ENCODE assay signal across 19 cellular contexts in the genomic region with DNA sequence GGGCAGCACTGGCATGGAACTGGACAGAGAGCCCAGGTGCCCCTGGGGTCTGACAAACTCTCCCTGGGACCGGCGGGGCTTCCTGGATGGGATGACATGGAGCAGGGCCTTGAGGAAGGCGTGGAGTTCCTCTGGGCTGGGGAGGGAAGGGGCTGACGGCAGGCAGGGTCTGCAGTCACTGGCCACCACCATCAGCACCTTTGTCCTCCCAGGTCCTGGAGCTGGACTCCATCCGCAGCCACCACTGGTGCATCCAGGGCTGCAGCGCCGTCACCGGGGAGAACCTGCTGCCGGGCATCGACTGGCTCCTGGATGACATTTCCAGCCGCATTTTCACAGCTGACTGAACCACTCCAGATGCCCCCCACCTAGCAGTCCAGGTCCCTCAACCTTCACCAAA. TPM values are rescaled to one million over a fixed set of nuclear protein-coding genes. Genes with fewer than 3 reads are reported as not detected.
DNase-seq lines count a peak whose midpoint lies in the region; ATAC-seq and TF ChIP-seq lines count a peak whose summit lies in the region.
"Had no signal": no experiment of that assay in that cellular context is flagged by ENCODE, and none has a peak within 500 bp of the region (broad histone marks: within the 10 kb centered on the region; RNA-seq: fewer than 3 reads in every experiment).

No MANE protein-coding gene starts in this region.

- intact Hi-C loops in Right ventricle myocardium inferior (cut with DNase I) (no loop called here), Right ventricle myocardium superior (cut with DNase I) (no loop called here)

- no peak overlapping the region for H3K27ac ChIP-seq in osteoblast (ENCODE audit: low read depth, low read length)
- H3K27ac ChIP-seq: C4-2B, GM23248, HL-60 had no signal

- no peaks in the 10 kb centered on the region for H4K20me1 ChIP-seq in osteoblast (ENCODE audit: insufficient read depth, low read length)

- H3K79me2 ChIP-seq in osteoblast (ENCODE audit: insufficient read depth, low read length) = peaks cover 4% of the 10 kb centered on the region

- H3K27me3 Mint-ChIP-seq in chondrocyte (ENCODE audit: low read depth) = no peaks in the 10 kb centered on the region
- no peaks in the 10 kb centered on the region for H3K27me3 Mint-ChIP-seq in stimulated activated memory B cell treated with anti-CD40 and anti-IgM and Interleukin-4, amounts not matched to agents 10 μg/mL and 1 μg/mL and 100 μg/mL, for 72 hours
- H3K27me3 Mint-ChIP-seq: B cell; CD4-positive, alpha-beta T cell had no signal

- H3K4me2 ChIP-seq in osteoblast (ENCODE audit: insufficient read depth, low read length) = no peak overlapping the region

- no peaks in the 10 kb centered on the region for H3K27me3 ChIP-seq in osteoblast (ENCODE audit: insufficient read depth, low read length)

- H3K36me3 Mint-ChIP-seq in chondrocyte (ENCODE audit: low read depth) = peaks cover 15% of the 10 kb centered on the region
- peaks cover 31% of the 10 kb centered on the region for H3K36me3 Mint-ChIP-seq in stimulated activated memory B cell treated with anti-CD40 and anti-IgM and Interleukin-4, amounts not matched to agents 10 μg/mL and 1 μg/mL and 100 μg/mL, for 72 hours

- DNase-seq in Right ventricle myocardium inferior (ENCODE audit: missing footprints) = peak; percentile 20
- DNase-seq in Right ventricle myocardium superior = no peak
- DNase-seq in chondrocyte (ENCODE audit: low spot score) = peak; percentile 62
- DNase-seq in osteoblast (ENCODE audit: insufficient read length, low spot score, missing footprints) = peak; percentile 44
- no peak for DNase-seq in HCEC 1CT
- DNase-seq: 8988T; Caco-2; CD4-positive, alpha-beta T cell; GM23248; IMR-90; KBM-7 had no signal

- no peak overlapping the region for H2AFZ ChIP-seq in osteoblast (ENCODE audit: low read length)
- H2AFZ ChIP-seq: GM23248 had no signal

- H3K4me3 Mint-ChIP-seq in chondrocyte (ENCODE audit: unreplicated experiment) = no peak overlapping the region
- no peak overlapping the region for H3K4me3 Mint-ChIP-seq in stimulated activated memory B cell treated with anti-CD40 and anti-IgM and Interleukin-4, amounts not matched to agents 10 μg/mL and 1 μg/mL and 100 μg/mL, for 72 hours
- H3K4me3 Mint-ChIP-seq: B cell; CD4-positive, alpha-beta T cell had no signal

- H3K4me1 Mint-ChIP-seq in chondrocyte (ENCODE audit: low read depth) = no peaks in the 10 kb centered on the region
- H3K4me1 Mint-ChIP-seq in stimulated activated memory B cell treated with anti-CD40 and anti-IgM and Interleukin-4, amounts not matched to agents 10 μg/mL and 1 μg/mL and 100 μg/mL, for 72 hours = peaks cover 11% of the 10 kb centered on the region

- no peaks in the 10 kb centered on the region for H3K9me3 Mint-ChIP-seq in chondrocyte (ENCODE audit: low read depth)
- no peaks in the 10 kb centered on the region for H3K9me3 Mint-ChIP-seq in stimulated activated memory B cell treated with anti-CD40 and anti-IgM and Interleukin-4, amounts not matched to agents 10 μg/mL and 1 μg/mL and 100 μg/mL, for 72 hours
- H3K9me3 Mint-ChIP-seq: CD4-positive, alpha-beta T cell had no signal

- H3K4me3 ChIP-seq in osteoblast (ENCODE audit: insufficient read depth, low read length) = no peak overlapping the region
- H3K4me3 ChIP-seq: GM23248, HAP-1 had no signal

- ATAC-seq in Right ventricle myocardium inferior (no peak), Right ventricle myocardium superior (ENCODE audit: poor library complexity) (no peak)
- no peak for ATAC-seq in stimulated activated memory B cell treated with anti-CD40 and anti-IgM and Interleukin-4, amounts not matched to agents 10 μg/mL and 1 μg/mL and 100 μg/mL, for 72 hours

- peaks cover 19% of the 10 kb centered on the region for H3K36me3 ChIP-seq in osteoblast (ENCODE audit: insufficient read depth, low read length)

- TF ChIP-seq CTCF in chondrocyte (IDR thresholded peaks at IDR 0.05) (no peak), osteoblast (IDR thresholded peaks at IDR 0.05; ENCODE audit: extremely low read depth, low read depth, low read length) (no peak)

- no peaks in the 10 kb centered on the region for H3K9me3 ChIP-seq in osteoblast (ENCODE audit: low read depth, low read length)
- H3K9me3 ChIP-seq: Caco-2, HAP-1 had no signal

- H3K4me1 ChIP-seq in osteoblast (ENCODE audit: insufficient read depth, low read length) = no peaks in the 10 kb centered on the region
- H3K4me1 ChIP-seq: Caco-2, HAP-1 had no signal

- no peak overlapping the region for H3K27ac Mint-ChIP-seq in chondrocyte (ENCODE audit: unreplicated experiment)
- H3K27ac Mint-ChIP-seq in stimulated activated memory B cell treated with anti-CD40 and anti-IgM and Interleukin-4, amounts not matched to agents 10 μg/mL and 1 μg/mL and 100 μg/mL, for 72 hours = no peak overlapping the region
- H3K27ac Mint-ChIP-seq: B cell; CD4-positive, alpha-beta T cell had no signal

RNA-seq across cellular contexts. Expression of gene SNX15, which starts 5.7 kb away (rescaled TPM):
- total RNA-seq in Right ventricle myocardium inferior (18.3 TPM), Right ventricle myocardium superior (18.0 TPM), chondrocyte (21.0 to 26.1 TPM (median 24.9 TPM) in 3 replicates), osteoblast (12.3 and 13.0 TPM in 2 replicates)

RNA-seq across cellular contexts. Expression of gene ARL2, which starts 7.5 kb away (rescaled TPM):
- total RNA-seq in Right ventricle myocardium inferior (131 TPM), Right ventricle myocardium superior (126 TPM), chondrocyte (80.1 to 85.5 TPM (median 83.7 TPM) in 3 replicates), osteoblast (66.3 and 78.5 TPM in 2 replicates)

RNA-seq across cellular contexts. Expression of gene SAC3D1, which starts 19.5 kb away (rescaled TPM):
- total RNA-seq in Right ventricle myocardium inferior (7.5 TPM), Right ventricle myocardium superior (7.8 TPM), chondrocyte (13.1 to 18.2 TPM (median 14.3 TPM) in 3 replicates), osteoblast (7.6 and 9.7 TPM in 2 replicates)

RNA-seq across cellular contexts. Expression of gene BATF2, which starts 24.7 kb away (rescaled TPM):
- total RNA-seq in Right ventricle myocardium inferior = 1.5 TPM
- total RNA-seq in Right ventricle myocardium superior = 2.0 TPM
- not detected in 3 replicates for total RNA-seq in chondrocyte
- 0.29 and 1.4 TPM in 2 replicates for total RNA-seq in osteoblast
- total RNA-seq: A673; CD4-positive, alpha-beta T cell had no signal

RNA-seq across cellular contexts. Expression of gene NAALADL1, which starts 36.8 kb away (rescaled TPM):
- 3.4 TPM for total RNA-seq in Right ventricle myocardium inferior
- total RNA-seq in Right ventricle myocardium superior = 3.1 TPM
- not detected in 3 replicates for total RNA-seq in chondrocyte
- 15.6 and 17.7 TPM in 2 replicates for total RNA-seq in osteoblast
- total RNA-seq: A673, H4, HT1080 had no signal

Comparison
In these comparisons a context has a peak if more than half of its experiments do, and no peak if none do; other contexts are left out.
1. DNase-seq: peak in Right ventricle myocardium inferior (single experiment), chondrocyte (single experiment) and osteoblast (single experiment); none in Right ventricle myocardium superior (single experiment) and HCEC 1CT (single experiment).